18 cellular contexts compared by ENCODE assay signal in genomic region chr13:39516140-39516539, GRCh38.
DNase-seq lines count a peak whose midpoint lies in the region; ATAC-seq, FAIRE-seq and TF ChIP-seq lines count a peak whose summit lies in the region.
"Had no signal": no experiment of that assay in that cellular context is flagged by ENCODE, and none has a peak within 500 bp of the region (broad histone marks: within the 10 kb centered on the region; RNA-seq: fewer than 3 reads in every experiment).

No MANE protein-coding gene starts in this region.

- no peak for DNase-seq in Right ventricle myocardium inferior (ENCODE audit: missing footprints)
- DNase-seq in cardiac septum (ENCODE audit: low spot score): no peak
- DNase-seq in astrocyte (ENCODE audit: low read depth): peak; percentile 55
- DNase-seq in keratinocyte (ENCODE audit: low read depth, low spot score): no peak
- DNase-seq in upper lobe of right lung: no peak
- no peak for DNase-seq in T-helper 9 cell
- no peak for DNase-seq in natural killer cell
- DNase-seq: activated CD4-positive, alpha-beta T cell treated with anti-CD3 and anti-CD28 coated beads for 1 hour; activated naive CD8-positive, alpha-beta T cell treated with anti-CD3 and anti-CD28 coated beads, Interleukin-2, amount 50 U/mL, for 24 hours; activated T-cell treated with anti-CD3 and anti-CD28 coated beads for 4 hours; Calu3; HCEC 1CT; stimulated activated CD4-positive, alpha-beta T cell treated with anti-CD3 and anti-CD28 coated beads, Interleukin-15, amount 100 ng/mL, for 24 hours; T-helper 1 cell had no signal

- FAIRE-seq in astrocyte (lab: Jason Lieb, UNC): no peak
- peak; percentile 17 for FAIRE-seq in keratinocyte (lab: Jason Lieb, UNC)
- FAIRE-seq: colon had no signal

- peak overlapping the region; percentile 12 for H3K4me2 ChIP-seq in astrocyte (ENCODE audit: low read length)
- peak overlapping the region; percentile 31 for H3K4me2 ChIP-seq in keratinocyte (ENCODE audit: control insufficient read depth, extremely low read depth, insufficient read depth, low read depth, low read length)

- H3K9me3 ChIP-seq in astrocyte (ENCODE audit: insufficient read depth, low read depth, low read length) (no peaks in the 10 kb centered on the region), keratinocyte (ENCODE audit: control insufficient read depth, low read depth, low read length) (no peaks in the 10 kb centered on the region), upper lobe of right lung (no peaks in the 10 kb centered on the region)
- H3K9me3 ChIP-seq: suprapubic skin had no signal

- H3K27ac Mint-ChIP-seq in astrocyte (ENCODE audit: unreplicated experiment): no peak overlapping the region
- no peak overlapping the region for H3K27ac Mint-ChIP-seq in natural killer cell
- H3K27ac Mint-ChIP-seq: activated naive CD8-positive, alpha-beta T cell treated with anti-CD3 and anti-CD28 coated beads, Interleukin-2, amount 50 U/mL, for 24 hours had no signal

- dilution Hi-C loops in keratinocyte (cut with MboI; ENCODE audit: extremely low pct_ligation_motif_present, low sequenced_read_pairs): no loop called here

- H3K9me3 Mint-ChIP-seq in astrocyte (ENCODE audit: unreplicated experiment) (no peaks in the 10 kb centered on the region), natural killer cell (no peaks in the 10 kb centered on the region)
- H3K9me3 Mint-ChIP-seq: activated naive CD8-positive, alpha-beta T cell treated with anti-CD3 and anti-CD28 coated beads, Interleukin-2, amount 50 U/mL, for 24 hours had no signal

- H3K79me2 ChIP-seq in astrocyte (ENCODE audit: insufficient read depth, low read length) (peaks cover 4% of the 10 kb centered on the region), keratinocyte (ENCODE audit: control insufficient read depth, insufficient read depth, low read length) (no peaks in the 10 kb centered on the region)

- H3K4me1 Mint-ChIP-seq in astrocyte (ENCODE audit: low read depth, unreplicated experiment) (peaks cover 7% of the 10 kb centered on the region), natural killer cell (no peaks in the 10 kb centered on the region)
- H3K4me1 Mint-ChIP-seq: activated naive CD8-positive, alpha-beta T cell treated with anti-CD3 and anti-CD28 coated beads, Interleukin-2, amount 50 U/mL, for 24 hours had no signal

- no peak for TF ChIP-seq CTCF in astrocyte (IDR thresholded peaks at IDR 0.05; ENCODE audit: insufficient read depth, low read depth, low read length)
- TF ChIP-seq CTCF in keratinocyte (optimal IDR thresholded peaks at IDR 0.05 in 1 of 3, IDR thresholded peaks at IDR 0.05 in 1 of 3, conservative IDR thresholded peaks at IDR 0.05 in 1 of 3; ENCODE audit: extremely low read depth in 1 of 3, insufficient read depth in 2 of 3, low read length in 3 of 3): no peak
- TF ChIP-seq CTCF in upper lobe of right lung (IDR thresholded peaks at IDR 0.05): no peak
- TF ChIP-seq CTCF in natural killer cell (IDR thresholded peaks at IDR 0.05): no peak

- intact Hi-C loops in Right ventricle myocardium inferior (cut with DNase I): loop anchor here (5.0 to 10.0 kb wide), 2 partner anchors 54 to 171 kb away; no protein-coding TSS in a partner anchor
- intact Hi-C loops in cardiac septum (cut with DNase I): loop anchor here (5.0 kb wide), 2 partner anchors 64 to 86 kb away; partner anchors contain the start of gene LHFPL6
- intact Hi-C loops in upper lobe of right lung (cut with DNase I): no loop called here
- intact Hi-C loops in natural killer cell (cut with micrococcal nuclease): no loop called here

- H3K36me3 ChIP-seq in astrocyte (ENCODE audit: insufficient read depth, low read length) (no peaks in the 10 kb centered on the region), keratinocyte (ENCODE audit: control insufficient read depth in 2 of 2, extremely low read depth in 1 of 2, insufficient read depth in 2 of 2, low read length in 2 of 2) (no peaks in the 10 kb centered on the region), upper lobe of right lung (no peaks in the 10 kb centered on the region)
- H3K36me3 ChIP-seq: suprapubic skin had no signal

- no peak overlapping the region for H2AFZ ChIP-seq in astrocyte (ENCODE audit: low read depth, low read length)
- H2AFZ ChIP-seq in keratinocyte (ENCODE audit: control insufficient read depth, low read length): no peak overlapping the region

- H3K4me3 Mint-ChIP-seq in astrocyte (ENCODE audit: unreplicated experiment) (no peak overlapping the region), natural killer cell (no peak overlapping the region)
- H3K4me3 Mint-ChIP-seq: activated naive CD8-positive, alpha-beta T cell treated with anti-CD3 and anti-CD28 coated beads, Interleukin-2, amount 50 U/mL, for 24 hours had no signal

- H3K36me3 Mint-ChIP-seq in astrocyte (ENCODE audit: low read depth, unreplicated experiment) (no peaks in the 10 kb centered on the region), natural killer cell (no peaks in the 10 kb centered on the region)

- H3K27me3 ChIP-seq in astrocyte (ENCODE audit: insufficient read depth, low read length): no peaks in the 10 kb centered on the region
- H3K27me3 ChIP-seq in keratinocyte (ENCODE audit: control insufficient read depth, extremely low read depth, insufficient read depth, low read length): no peaks in the 10 kb centered on the region
- no peaks in the 10 kb centered on the region for H3K27me3 ChIP-seq in upper lobe of right lung
- H3K27me3 ChIP-seq: suprapubic skin had no signal

- peaks cover 9% of the 10 kb centered on the region for H3K4me1 ChIP-seq in astrocyte (ENCODE audit: insufficient read depth, low read length)
- H3K4me1 ChIP-seq in keratinocyte (ENCODE audit: control insufficient read depth, extremely low read depth, insufficient read depth, low read length): peaks cover 12% of the 10 kb centered on the region
- no peaks in the 10 kb centered on the region for H3K4me1 ChIP-seq in upper lobe of right lung
- H3K4me1 ChIP-seq: suprapubic skin had no signal

- H3K9me1 ChIP-seq in keratinocyte (ENCODE audit: control insufficient read depth, extremely low read depth, insufficient read depth, low read length): no peaks in the 10 kb centered on the region

- H3K27me3 Mint-ChIP-seq in astrocyte (ENCODE audit: low read depth, unreplicated experiment) (no peaks in the 10 kb centered on the region), natural killer cell (ENCODE audit: low read depth in 2 of 2) (no peaks in the 10 kb centered on the region)

- ATAC-seq in Right ventricle myocardium inferior (peak; percentile 90), upper lobe of right lung (peak; percentile 74), GM18502 (IDR thresholded peaks at IDR 0.05; ENCODE audit: poor library complexity, unreplicated experiment) (no peak), natural killer cell (no peak)
- ATAC-seq: activated naive CD8-positive, alpha-beta T cell treated with anti-CD3 and anti-CD28 coated beads, Interleukin-2, amount 50 U/mL, for 24 hours had no signal

- H4K20me1 ChIP-seq in astrocyte (ENCODE audit: insufficient read depth, low read length): no peaks in the 10 kb centered on the region
- no peaks in the 10 kb centered on the region for H4K20me1 ChIP-seq in keratinocyte (ENCODE audit: control insufficient read depth, extremely low read depth, insufficient read depth, low read length)

- H3K27ac ChIP-seq in astrocyte (ENCODE audit: low read depth, low read length) (no peak overlapping the region), keratinocyte (ENCODE audit: control insufficient read depth, insufficient read depth, low read length) (no peak overlapping the region), upper lobe of right lung (no peak overlapping the region)
- H3K27ac ChIP-seq: HL-60, suprapubic skin had no signal

- H3K9ac ChIP-seq in astrocyte (ENCODE audit: low read length) (no peak overlapping the region), keratinocyte (ENCODE audit: control insufficient read depth, extremely low read depth, insufficient read depth, low read length) (no peak overlapping the region)

- H3K4me3 ChIP-seq in astrocyte (ENCODE audit: insufficient read depth, low read depth, low read length): no peak overlapping the region
- H3K4me3 ChIP-seq in keratinocyte (ENCODE audit: control insufficient read depth in 2 of 3, extremely low read depth in 1 of 3, insufficient read depth in 2 of 3, low read depth in 1 of 3, low read length in 3 of 3): no peak overlapping the region
- H3K4me3 ChIP-seq in upper lobe of right lung: no peak overlapping the region
- H3K4me3 ChIP-seq: suprapubic skin had no signal

Comparison
In these comparisons a context has a peak if more than half of its experiments do, and no peak if none do; other contexts are left out.
1. ATAC-seq: peak in Right ventricle myocardium inferior (single experiment) and upper lobe of right lung (single experiment); none in GM18502 (single experiment) and natural killer cell (0 of 3).
2. intact Hi-C loops: an anchor here in Right ventricle myocardium inferior (5.0 to 10.0 kb wide) and cardiac septum (5.0 kb wide); none called in upper lobe of right lung and natural killer cell.